ENCODE assay signal across 19 cellular contexts in genomic region chr6:170561550-170561949, GRCh38.
"Had no signal": no experiment of that assay in that cellular context is flagged by ENCODE, and none has a peak within 500 bp of the region (broad histone marks: within the 10 kb centered on the region; RNA-seq: fewer than 3 reads in every experiment).

No MANE protein-coding gene starts in this region.

- H3K9ac ChIP-seq: parathyroid adenoma had no signal

- DNase-seq: effector memory CD8-positive, alpha-beta T cell; foreskin melanocyte; left colon; left ventricle myocardium superior; mesenchymal stem cell; midbrain; naive B cell; psoas muscle; retina; right lobe of liver; stimulated activated CD4-positive, alpha-beta T cell treated with anti-CD3 and anti-CD28 coated beads, Interleukin-4, amount 100 ng/mL, for 24 hours; stimulated activated naive B cell treated with anti-CD40 and anti-IgM and Interleukin-4, amounts not matched to agents 10 μg/mL and 1 μg/mL and 100 μg/mL, for 72 hours; tibial artery; upper lobe of right lung had no signal

- H3K4me3 ChIP-seq: hepatocyte, lung, psoas muscle, right lobe of liver, tibial artery, upper lobe of right lung had no signal

- H3K27me3 ChIP-seq: hepatocyte, right lobe of liver, tibial artery, upper lobe of right lung had no signal

- H3K4me1 ChIP-seq: parathyroid adenoma, psoas muscle, right lobe of liver, tibial artery, upper lobe of right lung had no signal

- H3K4me3 Mint-ChIP-seq: dendritic cell treated with granulocyte-macrophage colony-stimulating factor and Interleukin-4, amounts not matched to agents 40 ng/mL and 50 ng/mL, for 4 days; effector memory CD8-positive, alpha-beta T cell; naive B cell; nephron; stimulated activated naive B cell treated with anti-CD40 and anti-IgM and Interleukin-4, amounts not matched to agents 10 μg/mL and 1 μg/mL and 100 μg/mL, for 72 hours had no signal

- H3K27ac Mint-ChIP-seq: dendritic cell treated with granulocyte-macrophage colony-stimulating factor and Interleukin-4, amounts not matched to agents 40 ng/mL and 50 ng/mL, for 4 days; nephron; stimulated activated naive B cell treated with anti-CD40 and anti-IgM and Interleukin-4, amounts not matched to agents 10 μg/mL and 1 μg/mL and 100 μg/mL, for 72 hours had no signal

- H3K9me3 ChIP-seq: psoas muscle, right lobe of liver, tibial artery, upper lobe of right lung had no signal

- H3K9me3 Mint-ChIP-seq: dendritic cell treated with granulocyte-macrophage colony-stimulating factor and Interleukin-4, amounts not matched to agents 40 ng/mL and 50 ng/mL, for 4 days; effector memory CD8-positive, alpha-beta T cell; naive B cell; nephron; stimulated activated naive B cell treated with anti-CD40 and anti-IgM and Interleukin-4, amounts not matched to agents 10 μg/mL and 1 μg/mL and 100 μg/mL, for 72 hours had no signal

- H3K27ac ChIP-seq: hepatocyte, parathyroid adenoma, psoas muscle, right lobe of liver, tibial artery, upper lobe of right lung had no signal

- H3K4me1 Mint-ChIP-seq: nephron had no signal

- H3K27me3 Mint-ChIP-seq: dendritic cell treated with granulocyte-macrophage colony-stimulating factor and Interleukin-4, amounts not matched to agents 40 ng/mL and 50 ng/mL, for 4 days; effector memory CD8-positive, alpha-beta T cell; naive B cell; stimulated activated naive B cell treated with anti-CD40 and anti-IgM and Interleukin-4, amounts not matched to agents 10 μg/mL and 1 μg/mL and 100 μg/mL, for 72 hours had no signal
